ENCODE assay signal across 22 cellular contexts in genomic region chr14:100109594-100109955, GRCh38. TPM values are rescaled to one million over a fixed set of nuclear protein-coding genes. Genes with fewer than 3 reads are reported as not detected.
A peak's percentile ranks its signal among the peaks of the same experiment; 100 is the strongest.
DNase-seq lines count a peak whose midpoint lies in the region; ATAC-seq, FAIRE-seq and TF ChIP-seq lines count a peak whose summit lies in the region.
"Had no signal": no experiment of that assay in that cellular context is flagged by ENCODE, and none has a peak within 500 bp of the region (broad histone marks: within the 10 kb centered on the region; RNA-seq: fewer than 3 reads in every experiment).

No MANE protein-coding gene starts in this region.

- no peak overlapping the region for H3K4me3 Mint-ChIP-seq in MCF 10A (ENCODE audit: unreplicated experiment)
- H3K4me3 Mint-ChIP-seq in activated T-helper 17 cell treated with anti-CD3 and anti-CD28 coated beads, Interleukin-2, amount 50 U/mL, for 72 hours: peak overlapping the region; percentile 93
- H3K4me3 Mint-ChIP-seq in naive thymus-derived CD4-positive, alpha-beta T cell: peak overlapping the region in 1 of 10 donors; percentile 93
- no peak overlapping the region for H3K4me3 Mint-ChIP-seq in type B pancreatic cell
- H3K4me3 Mint-ChIP-seq: nephron had no signal

- H4K20me1 ChIP-seq in mammary epithelial cell (ENCODE audit: insufficient read depth, low read length): no peaks in the 10 kb centered on the region

- no peaks in the 10 kb centered on the region for H3K9me3 Mint-ChIP-seq in MCF 10A (ENCODE audit: unreplicated experiment)
- H3K9me3 Mint-ChIP-seq in activated T-helper 17 cell treated with anti-CD3 and anti-CD28 coated beads, Interleukin-2, amount 50 U/mL, for 72 hours: no peaks in the 10 kb centered on the region
- H3K9me3 Mint-ChIP-seq in naive thymus-derived CD4-positive, alpha-beta T cell: no peaks in the 10 kb centered on the region
- no peaks in the 10 kb centered on the region for H3K9me3 Mint-ChIP-seq in type B pancreatic cell
- H3K9me3 Mint-ChIP-seq: CD4-positive, alpha-beta memory T cell; nephron had no signal

- DNase-seq in MCF 10A (ENCODE audit: unreplicated experiment): no peak
- no peak for DNase-seq in mammary epithelial cell
- DNase-seq in naive thymus-derived CD4-positive, alpha-beta T cell: no peak
- DNase-seq in type B pancreatic cell (ENCODE audit: extremely low spot score, unreplicated experiment): no peak
- no peak for DNase-seq in NK-92 treated with Interleukin-12 subunit alpha and Interleukin-12 subunit beta, amount 100 ng/mL, for 24 hours (lab: John Stamatoyannopoulos, UW)
- DNase-seq in pancreas: no peak
- DNase-seq in RWPE1 (ENCODE audit: low spot score): no peak
- DNase-seq: activated CD8-positive, alpha-beta memory T cell treated with anti-CD3 and anti-CD28 coated beads, Interleukin-2, amount 50 U/mL, for 48 hours; adrenal gland; CD4-positive, alpha-beta memory T cell; islet precursor cell; NCI-H146; NCI-H82; SJCRH30; stimulated activated CD4-positive, alpha-beta T cell treated with anti-CD3 and anti-CD28 coated beads, Interleukin-4, amount 100 ng/mL, for 4 hours had no signal

- in situ Hi-C loops in mammary epithelial cell (cut with MboI; ENCODE audit: low sequenced_read_pairs in 2 of 2): loop anchor here in 1 of 2 donors (5.0 kb wide), 1 partner anchor 37 kb away; no protein-coding TSS in a partner anchor

- no peaks in the 10 kb centered on the region for H3K36me3 ChIP-seq in mammary epithelial cell (ENCODE audit: insufficient read depth, low read length)
- H3K36me3 ChIP-seq in naive thymus-derived CD4-positive, alpha-beta T cell (ENCODE audit: control insufficient read depth in 2 of 3, insufficient read depth in 3 of 3, low read length in 3 of 3): peaks cover 31 to 84% (median 45%) of the 10 kb centered on the region in 3 experiments
- H3K36me3 ChIP-seq in pancreas: no peaks in the 10 kb centered on the region
- H3K36me3 ChIP-seq: adrenal gland, MG63, SJCRH30, thoracic aorta had no signal

- H3K79me2 ChIP-seq in mammary epithelial cell (ENCODE audit: insufficient read depth, low read length): peaks cover 5% of the 10 kb centered on the region
- H3K79me2 ChIP-seq: hepatocyte had no signal

- no peak overlapping the region for H3K4me2 ChIP-seq in mammary epithelial cell (ENCODE audit: insufficient read depth, low read depth, low read length)
- H3K4me2 ChIP-seq: hepatocyte had no signal

- no peaks in the 10 kb centered on the region for H3K9me3 ChIP-seq in mammary epithelial cell (replicated peaks; ENCODE audit: insufficient read depth, low read length)
- H3K9me3 ChIP-seq in naive thymus-derived CD4-positive, alpha-beta T cell (ENCODE audit: control insufficient read depth in 2 of 3, low read length in 3 of 3): no peaks in the 10 kb centered on the region
- no peaks in the 10 kb centered on the region for H3K9me3 ChIP-seq in pancreas
- H3K9me3 ChIP-seq: adrenal gland, MG63, SJCRH30, thoracic aorta had no signal

- dilution Hi-C loops in mammary epithelial cell (cut with HindIII; ENCODE audit: low sequenced_read_pairs): no loop called here

- H3K27me3 Mint-ChIP-seq in MCF 10A (ENCODE audit: insufficient read depth, unreplicated experiment) (no peaks in the 10 kb centered on the region), type B pancreatic cell (no peaks in the 10 kb centered on the region)
- no peaks in the 10 kb centered on the region for H3K27me3 Mint-ChIP-seq in activated T-helper 17 cell treated with anti-CD3 and anti-CD28 coated beads, Interleukin-2, amount 50 U/mL, for 72 hours
- no peaks in the 10 kb centered on the region for H3K27me3 Mint-ChIP-seq in naive thymus-derived CD4-positive, alpha-beta T cell
- H3K27me3 Mint-ChIP-seq: CD4-positive, alpha-beta memory T cell had no signal

- H3K27me3 ChIP-seq in mammary epithelial cell (ENCODE audit: insufficient read depth, low read length) (no peaks in the 10 kb centered on the region), pancreas (no peaks in the 10 kb centered on the region)
- H3K27me3 ChIP-seq in naive thymus-derived CD4-positive, alpha-beta T cell (ENCODE audit: control insufficient read depth in 2 of 2, insufficient read depth in 2 of 2, low read length in 2 of 2): no peaks in the 10 kb centered on the region
- H3K27me3 ChIP-seq: adrenal gland, hepatocyte, MG63, SJCRH30 had no signal

- H3K4me1 ChIP-seq in mammary epithelial cell (ENCODE audit: insufficient read depth, low read length): peaks cover 27% of the 10 kb centered on the region
- H3K4me1 ChIP-seq in naive thymus-derived CD4-positive, alpha-beta T cell (ENCODE audit: control insufficient read depth in 2 of 2, insufficient read depth in 2 of 2, low read length in 2 of 2): peaks cover 36 to 63% of the 10 kb centered on the region in 2 donors
- peaks cover 0 to 9% (median 0%) of the 10 kb centered on the region in 3 donors for H3K4me1 ChIP-seq in pancreas
- H3K4me1 ChIP-seq: SJCRH30 had no signal

- intact Hi-C loops in MCF 10A (cut with micrococcal nuclease) (loop anchor here (2.0 kb wide), 1 partner anchor 83 kb away; no protein-coding TSS in a partner anchor), mammary epithelial cell (cut with micrococcal nuclease) (loop anchor here (5.0 kb wide), 1 partner anchor 112 kb away; no protein-coding TSS in a partner anchor), pancreas (cut with DNase I) (loop anchor here in 2 of 3 donors (5.0 to 10.0 kb wide), 2 partner anchors 125 to 127 kb away; no protein-coding TSS in a partner anchor)
- intact Hi-C loops in naive thymus-derived CD4-positive, alpha-beta T cell (cut with micrococcal nuclease): loop anchor here in 1 of 2 donors (10.0 kb wide), 1 partner anchor 265 kb away; the partner anchor contains the start of gene WDR25

- H3K27ac Mint-ChIP-seq in MCF 10A (ENCODE audit: low read depth, unreplicated experiment) (peak overlapping the region; percentile 70), type B pancreatic cell (peak overlapping the region; percentile 83)
- H3K27ac Mint-ChIP-seq in activated T-helper 17 cell treated with anti-CD3 and anti-CD28 coated beads, Interleukin-2, amount 50 U/mL, for 72 hours: peak overlapping the region; percentile 95
- H3K27ac Mint-ChIP-seq in naive thymus-derived CD4-positive, alpha-beta T cell: peak overlapping the region; percentile 81 to 98 (median 96)

- peaks cover 28% of the 10 kb centered on the region for H3K4me1 Mint-ChIP-seq in MCF 10A (ENCODE audit: insufficient read depth, unreplicated experiment)
- H3K4me1 Mint-ChIP-seq in activated T-helper 17 cell treated with anti-CD3 and anti-CD28 coated beads, Interleukin-2, amount 50 U/mL, for 72 hours: peaks cover 58% of the 10 kb centered on the region
- peaks cover 61 to 86% (median 76%) of the 10 kb centered on the region in 7 donors for H3K4me1 Mint-ChIP-seq in naive thymus-derived CD4-positive, alpha-beta T cell
- H3K4me1 Mint-ChIP-seq in type B pancreatic cell (ENCODE audit: unreplicated experiment): peaks cover 26% of the 10 kb centered on the region

- POLR2A ChIA-PET in MCF 10A (lab: Yijun Ruan, JAX): interaction anchor here (0.6 to 3.0 kb wide), 3 partner anchors 33 to 38 kb away, joined by 3 to 16 read pairs (median 7); no protein-coding TSS in a partner anchor
- POLR2A ChIA-PET in naive thymus-derived CD4-positive, alpha-beta T cell (lab: Charles Lee): interaction anchor here (59.0 kb wide), 1 partner anchor 45 kb away, joined by 2344 read pairs; the partner anchor contains the start of gene EVL
- POLR2A ChIA-PET in RWPE1 (lab: Yijun Ruan, JAX; ENCODE audit: low non-redundant PET): no interaction called here

- 98% methylated on average over 9 of the region's 9 CpGs for WGBS in mammary epithelial cell (ENCODE audit: low coverage, missing lambda C conversion rate)
- WGBS in pancreas, 2 donors: 90 to 94% methylated on average over 9 of the region's 9 CpGs

- H3K4me3 ChIP-seq in mammary epithelial cell (replicated peaks in 1 of 3; ENCODE audit: insufficient read depth in 1 of 3, low read depth in 2 of 3, low read length in 3 of 3) (no peak overlapping the region), pancreas (no peak overlapping the region)
- no peak overlapping the region for H3K4me3 ChIP-seq in naive thymus-derived CD4-positive, alpha-beta T cell (ENCODE audit: low read length)
- H3K4me3 ChIP-seq: adrenal gland, hepatocyte, MG63, SJCRH30, thoracic aorta had no signal

- CTCF ChIA-PET in MCF 10A (lab: Yijun Ruan, JAX): interaction anchor here (0.5 to 10.9 kb wide), 13 partner anchors 13 to 127 kb away, joined by 3 to 188 read pairs (median 12); no protein-coding TSS in a partner anchor
- CTCF ChIA-PET in mammary epithelial cell (lab: Charles Lee; ENCODE audit: low non-redundant PET): no interaction called here
- CTCF ChIA-PET in naive thymus-derived CD4-positive, alpha-beta T cell (lab: Charles Lee): interaction anchor here (2.2 to 35.2 kb wide), 4 partner anchors 20 to 84 kb away, joined by 6 to 758 read pairs (median 30); partner anchors contain the start of gene EVL
- CTCF ChIA-PET in RWPE1 (lab: Yijun Ruan, JAX): interaction anchor here (0.7 to 2.2 kb wide), 2 partner anchors 48 to 129 kb away, joined by 4 to 5 read pairs; no protein-coding TSS in a partner anchor

- ATAC-seq in activated T-helper 17 cell treated with anti-CD3 and anti-CD28 coated beads, Interleukin-2, amount 50 U/mL, for 72 hours (replicated peaks): no peak
- no peak for ATAC-seq in naive thymus-derived CD4-positive, alpha-beta T cell
- ATAC-seq in pancreas: no peak
- ATAC-seq: activated CD4-positive, CD25-positive, alpha-beta regulatory T cell treated with anti-CD3 and anti-CD28 coated beads, Interleukin-2, amount 50 U/mL, for 24 hours had no signal

- H3K36me3 Mint-ChIP-seq in MCF 10A (ENCODE audit: insufficient read depth, unreplicated experiment) (no peaks in the 10 kb centered on the region), type B pancreatic cell (peaks cover 9% of the 10 kb centered on the region)
- H3K36me3 Mint-ChIP-seq in activated T-helper 17 cell treated with anti-CD3 and anti-CD28 coated beads, Interleukin-2, amount 50 U/mL, for 72 hours (ENCODE audit: low read depth): peaks cover 90% of the 10 kb centered on the region
- H3K36me3 Mint-ChIP-seq in naive thymus-derived CD4-positive, alpha-beta T cell: peaks cover 7 to 57% (median 27%) of the 10 kb centered on the region in 5 donors

- H3K27ac ChIP-seq in mammary epithelial cell (ENCODE audit: insufficient read depth, low read depth, low read length): no peak overlapping the region
- H3K27ac ChIP-seq in naive thymus-derived CD4-positive, alpha-beta T cell (ENCODE audit: low read depth, low read length): peak overlapping the region; percentile 83
- H3K27ac ChIP-seq in pancreas: no peak overlapping the region
- no peak overlapping the region; the same call in 1 of the 2 replicates for H3K27ac ChIP-seq in RWPE1
- H3K27ac ChIP-seq: adrenal gland, hepatocyte, SJCRH30, thoracic aorta had no signal

- no peak overlapping the region for H2AFZ ChIP-seq in mammary epithelial cell (ENCODE audit: low read depth, low read length)
- H2AFZ ChIP-seq: hepatocyte had no signal

- no peak for FAIRE-seq in pancreas (lab: Jason Lieb, UNC)

- TF ChIP-seq CTCF in MCF 10A (IDR thresholded peaks at IDR 0.05; ENCODE audit: unreplicated experiment) (no peak), mammary epithelial cell (conservative IDR thresholded peaks at IDR 0.05 in 1 of 2, IDR thresholded peaks at IDR 0.05 in 1 of 2; ENCODE audit: extremely low read depth in 1 of 2, insufficient read depth in 1 of 2, low read depth in 1 of 2, low read length in 2 of 2) (no peak), type B pancreatic cell (conservative IDR thresholded peaks at IDR 0.05) (no peak), pancreas (IDR thresholded peaks at IDR 0.05) (no peak), RWPE1 (conservative IDR thresholded peaks at IDR 0.05; ENCODE audit: low read depth) (no peak)

- BruUV-seq in MCF 10A (replicated peaks; lab: Mats Ljungman, UMichigan) (no TSS peak), mammary epithelial cell (replicated peaks; lab: Mats Ljungman, UMichigan) (no TSS peak)

- H3K9ac ChIP-seq in mammary epithelial cell (ENCODE audit: insufficient read depth, low read length): no peak overlapping the region

RNA-seq across cellular contexts. Expression of gene EVL, which starts 44.4 kb away (rescaled TPM):
- total RNA-seq in MCF 10A (2022) (52.5 and 55.4 TPM in 2 replicates), mammary epithelial cell (10 to 100 TPM; 11.8 to 38.9 TPM), type B pancreatic cell (ENCODE audit: low replicate concordance) (66.3 and 159 TPM in 2 replicates), pancreas (10 to 100 TPM; 23.0 to 59.8 (median 36.0) TPM)
- polyA plus RNA-seq in mammary epithelial cell (20.4 TPM), pancreas (10 to 100 TPM; 54.8 to 68.4 TPM)
- polyA minus RNA-seq in mammary epithelial cell: 31.2 TPM
- total RNA-seq in activated T-helper 17 cell treated with anti-CD3 and anti-CD28 coated beads, Interleukin-2, amount 50 U/mL, for 72 hours: 100 to 1,000 TPM; 493 to 560 TPM
- total RNA-seq in naive thymus-derived CD4-positive, alpha-beta T cell: 1,000 to 10,000 TPM in 3 of 5 experiments, 100 to 1,000 TPM in 2; 851 to 1,469 (median 1,230) TPM
- 100 to 1,000 TPM; 163 to 184 TPM for polyA plus RNA-seq in naive thymus-derived CD4-positive, alpha-beta T cell

RNA-seq across cellular contexts. Expression of gene DEGS2, which starts 49.9 kb away (rescaled TPM):
- total RNA-seq in MCF 10A (2022) (0.07 and 0.39 TPM in 2 replicates), mammary epithelial cell (under 1 TPM; 0.17 to 0.87 TPM), type B pancreatic cell (ENCODE audit: low replicate concordance) (5.2 and 7.6 TPM in 2 replicates), pancreas (1 to 10 TPM; 2.8 to 7.3 (median 5.3) TPM)
- polyA plus RNA-seq in mammary epithelial cell (0.36 TPM), pancreas (1 to 10 TPM; 1.9 to 3.9 TPM)
- polyA minus RNA-seq in mammary epithelial cell: not detected
- 1 to 10 TPM in 1 of 2 donors, under 1 TPM in 1; 0.30 to 8.3 TPM for total RNA-seq in activated T-helper 17 cell treated with anti-CD3 and anti-CD28 coated beads, Interleukin-2, amount 50 U/mL, for 72 hours
- total RNA-seq in naive thymus-derived CD4-positive, alpha-beta T cell: 1 to 10 TPM in 1 of 5 experiments, under 1 TPM in 3, not detected in 1; 0.19 to 1.0 (median 0.32) TPM
- 1 to 10 TPM in 1 of 2 donors, under 1 TPM in 1; 0.51 to 1.0 TPM for polyA plus RNA-seq in naive thymus-derived CD4-positive, alpha-beta T cell
- total RNA-seq: fibroblast of villous mesenchyme, SJCRH30 had no signal
